ENCODE assay signal across 16 cellular contexts in genomic region chr10:1412531-1413189, GRCh38.
A peak's percentile ranks its signal among the peaks of the same experiment; 100 is the strongest.
DNase-seq lines count a peak whose midpoint lies in the region; ATAC-seq and TF ChIP-seq lines count a peak whose summit lies in the region.
"Had no signal": no experiment of that assay in that cellular context is flagged by ENCODE, and none has a peak within 500 bp of the region (broad histone marks: within the 10 kb centered on the region; RNA-seq: fewer than 3 reads in every experiment).

No MANE protein-coding gene starts in this region.

- TF ChIP-seq CTCF in right atrium auricular region (IDR thresholded peaks at IDR 0.05) (no peak), heart right ventricle (IDR thresholded peaks at IDR 0.05) (no peak), GM23338 (conservative IDR thresholded peaks at IDR 0.05; ENCODE audit: low read depth in 2 of 2) (no peak)

- DNase-seq in right atrium auricular region (ENCODE audit: low spot score) (peak; percentile 23), heart right ventricle (no peak), NCI-H2171 (lab: John Stamatoyannopoulos, UW) (peak; percentile 28), kidney tubule cell (ENCODE audit: low spot score) (peak; percentile 29), GM23338 (ENCODE audit: low spot score) (no peak), LoVo (ENCODE audit: low spot score) (no peak)
- DNase-seq: activated naive CD8-positive, alpha-beta T cell treated with anti-CD3 and anti-CD28 coated beads, Interleukin-2, amount 10 ng/mL, durations not matched to agents 7 days and 5 days; CD8-positive, alpha-beta memory T cell; effector memory CD4-positive, alpha-beta T cell; HCEC 1CT; MV-4-11; sigmoid colon had no signal

- 80 to 92% methylated on average over 19 of the region's 19 CpGs for WGBS in heart right ventricle, 2 donors

- no peaks in the 10 kb centered on the region for H3K9me3 ChIP-seq in right atrium auricular region
- H3K9me3 ChIP-seq in heart right ventricle, result no peaks in the 10 kb centered on the region
- H3K9me3 ChIP-seq: sigmoid colon had no signal

- H4K20me1 ChIP-seq in GM23338 (replicated peaks; ENCODE audit: insufficient read depth), result no peaks in the 10 kb centered on the region

- no peak overlapping the region for H3K4me3 Mint-ChIP-seq in GM23338
- H3K4me3 Mint-ChIP-seq: activated naive CD8-positive, alpha-beta T cell treated with anti-CD3 and anti-CD28 coated beads, Interleukin-2, amount 10 ng/mL, durations not matched to agents 7 days and 5 days; activated T-helper 1 cell treated with anti-CD3 and anti-CD28 coated beads, Interleukin-12 subunit alpha, Interleukin-12 subunit beta, Interleukin-2, Interleukin-4 antibody, amounts not matched to agents 30 ng/mL and 10 ng/mL and 1 ng/mL, durations not matched to agents 14 hours and 24 hours and 36 hours; CD8-positive, alpha-beta memory T cell; natural killer cell treated with Interleukin-12 subunit alpha and Interleukin-12 subunit beta and Interleukin-15 and Interleukin-18, amount 100 ng/mL, for 72 hours had no signal

- H3K36me3 Mint-ChIP-seq in GM23338 (ENCODE audit: low read depth), result no peaks in the 10 kb centered on the region
- H3K36me3 Mint-ChIP-seq: activated naive CD8-positive, alpha-beta T cell treated with anti-CD3 and anti-CD28 coated beads, Interleukin-2, amount 10 ng/mL, durations not matched to agents 7 days and 5 days; CD8-positive, alpha-beta memory T cell; natural killer cell treated with Interleukin-12 subunit alpha and Interleukin-12 subunit beta and Interleukin-15 and Interleukin-18, amount 100 ng/mL, for 72 hours had no signal

- no peaks in the 10 kb centered on the region for H3K9me3 Mint-ChIP-seq in GM23338
- H3K9me3 Mint-ChIP-seq: activated T-helper 1 cell treated with anti-CD3 and anti-CD28 coated beads, Interleukin-12 subunit alpha, Interleukin-12 subunit beta, Interleukin-2, Interleukin-4 antibody, amounts not matched to agents 30 ng/mL and 10 ng/mL and 1 ng/mL, durations not matched to agents 14 hours and 24 hours and 36 hours; CD8-positive, alpha-beta memory T cell; natural killer cell treated with Interleukin-12 subunit alpha and Interleukin-12 subunit beta and Interleukin-15 and Interleukin-18, amount 100 ng/mL, for 72 hours had no signal

- H3K4me1 ChIP-seq in right atrium auricular region (no peaks in the 10 kb centered on the region), heart right ventricle (no peaks in the 10 kb centered on the region), GM23338 (ENCODE audit: insufficient read depth) (no peaks in the 10 kb centered on the region)
- H3K4me1 ChIP-seq: sigmoid colon had no signal

- no peaks in the 10 kb centered on the region for H3F3A ChIP-seq in GM23338 (replicated peaks; ENCODE audit: low read depth)

- H3K4me1 Mint-ChIP-seq in GM23338, result peaks cover under 1% of the 10 kb centered on the region; the same call in 2 of the 3 replicates
- H3K4me1 Mint-ChIP-seq: CD8-positive, alpha-beta memory T cell had no signal

- no peaks in the 10 kb centered on the region for H3K79me2 ChIP-seq in GM23338 (replicated peaks; ENCODE audit: insufficient read depth)

- H3K27ac ChIP-seq in right atrium auricular region (no peak overlapping the region), heart right ventricle (no peak overlapping the region), GM23338 (ENCODE audit: low read depth) (no peak overlapping the region)
- H3K27ac ChIP-seq: KMS-11, sigmoid colon had no signal

- no peak for ATAC-seq in heart right ventricle
- ATAC-seq in GM23338, result no peak
- no peak for ATAC-seq in esophagus mucosa
- ATAC-seq: natural killer cell treated with Interleukin-12 subunit alpha and Interleukin-12 subunit beta and Interleukin-15 and Interleukin-18, amount 100 ng/mL, for 72 hours had no signal

- H3K9me2 ChIP-seq in GM23338 (ENCODE audit: insufficient read depth), result peaks cover 9% of the 10 kb centered on the region

- H3K27me3 ChIP-seq in right atrium auricular region (no peaks in the 10 kb centered on the region), heart right ventricle (peaks cover 0 to 30% (median 16%) of the 10 kb centered on the region in 7 donors), GM23338 (ENCODE audit: insufficient read depth) (no peaks in the 10 kb centered on the region)

- H3K4me3 ChIP-seq in right atrium auricular region (no peak overlapping the region), heart right ventricle (no peak overlapping the region), GM23338 (no peak overlapping the region)
- H3K4me3 ChIP-seq: sigmoid colon had no signal

- H3K36me3 ChIP-seq in right atrium auricular region (no peaks in the 10 kb centered on the region), heart right ventricle (no peaks in the 10 kb centered on the region), GM23338 (ENCODE audit: insufficient read depth) (no peaks in the 10 kb centered on the region)
- H3K36me3 ChIP-seq: sigmoid colon had no signal

- no peak overlapping the region for H3K27ac Mint-ChIP-seq in GM23338
- H3K27ac Mint-ChIP-seq: activated naive CD8-positive, alpha-beta T cell treated with anti-CD3 and anti-CD28 coated beads, Interleukin-2, amount 10 ng/mL, durations not matched to agents 7 days and 5 days; activated T-helper 1 cell treated with anti-CD3 and anti-CD28 coated beads, Interleukin-12 subunit alpha, Interleukin-12 subunit beta, Interleukin-2, Interleukin-4 antibody, amounts not matched to agents 30 ng/mL and 10 ng/mL and 1 ng/mL, durations not matched to agents 14 hours and 24 hours and 36 hours; CD8-positive, alpha-beta memory T cell; natural killer cell treated with Interleukin-12 subunit alpha and Interleukin-12 subunit beta and Interleukin-15 and Interleukin-18, amount 100 ng/mL, for 72 hours had no signal

- no peak overlapping the region for H2AFZ ChIP-seq in GM23338

- no peak overlapping the region for H3K4me2 ChIP-seq in GM23338
- H3K4me2 ChIP-seq: KMS-11 had no signal

- intact Hi-C loops in heart right ventricle (cut with DNase I), result no loop called here

- H3K27me3 Mint-ChIP-seq in GM23338 (ENCODE audit: insufficient read depth, low read depth, poor library complexity), result no peaks in the 10 kb centered on the region
- H3K27me3 Mint-ChIP-seq: activated naive CD8-positive, alpha-beta T cell treated with anti-CD3 and anti-CD28 coated beads, Interleukin-2, amount 10 ng/mL, durations not matched to agents 7 days and 5 days had no signal

TF ChIP-seq in GM23338, 12 proteins besides CTCF, POLR2A, EP300 and RAD21 (continues in another document):
- TF ChIP-seq NANOG (IDR thresholded peaks at IDR 0.05; ENCODE audit: borderline replicate concordance), result no peak
- no peak for TF ChIP-seq POLR2AphosphoS5 (IDR thresholded peaks at IDR 0.05; ENCODE audit: low read depth)
- TF ChIP-seq REST (IDR thresholded peaks at IDR 0.05; ENCODE audit: unreplicated experiment), result no peak
- TF ChIP-seq EZH2 (IDR thresholded peaks at IDR 0.05; ENCODE audit: low read depth, unreplicated experiment), result no peak
- TF ChIP-seq STAT1 (IDR thresholded peaks at IDR 0.05; ENCODE audit: unreplicated experiment), result no peak
- TF ChIP-seq EZH2phosphoT487 (IDR thresholded peaks at IDR 0.05; ENCODE audit: unreplicated experiment), result no peak
- TF ChIP-seq ZNF331 (CRISPR knock-in tag; IDR thresholded peaks at IDR 0.05; ENCODE audit: low read depth), result no peak

Comparison
In these comparisons a context has a peak if more than half of its experiments do, and no peak if none do; other contexts are left out.
1. DNase-seq: peak in right atrium auricular region (single experiment), NCI-H2171 (single experiment) and kidney tubule cell (single experiment); none in heart right ventricle (0 of 2), GM23338 (single experiment) and LoVo (single experiment).